In the genomic region with DNA sequence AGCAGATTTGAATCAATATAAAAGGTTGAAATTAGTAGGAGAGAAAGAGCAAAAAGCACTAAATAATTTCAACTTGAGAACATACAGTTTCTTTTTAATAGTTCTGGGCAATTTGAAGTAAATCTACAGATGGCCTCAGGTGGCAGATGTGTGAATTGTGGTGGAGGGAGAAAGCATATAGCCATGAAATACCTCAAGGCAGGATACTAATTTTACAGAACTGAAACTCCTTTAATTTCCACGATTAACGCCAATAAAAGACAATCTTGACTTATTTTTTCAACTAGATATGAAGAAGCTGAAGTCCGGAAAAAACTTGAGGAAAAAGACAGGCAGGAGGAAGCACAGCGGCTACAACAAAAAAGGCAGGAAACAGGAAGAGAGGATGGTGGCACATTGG, we compare ENCODE assay signal across 16 cellular contexts.
"Had no signal": no experiment of that assay in that cellular context is flagged by ENCODE, and none has a peak within 500 bp of the region (broad histone marks: within the 10 kb centered on the region; RNA-seq: fewer than 3 reads in every experiment).

No MANE protein-coding gene starts in this region.

- H3K36me3 ChIP-seq: ovary, uterus had no signal

- H3K4me3 ChIP-seq: heart right ventricle, ovary, thoracic aorta, uterus had no signal

- H3K4me1 Mint-ChIP-seq: neural crest cell; stimulated activated naive CD8-positive, alpha-beta T cell treated with anti-CD3 and anti-CD28 coated beads, Interleukin-15, amount 100 ng/mL, for 72 hours had no signal

- H3K27ac Mint-ChIP-seq: activated naive CD8-positive, alpha-beta T cell had no signal

- DNase-seq: activated CD4-positive, alpha-beta T cell treated with anti-CD3 and anti-CD28 coated beads for 48 hours; activated gamma-delta T cell; activated T-cell treated with anti-CD3 and anti-CD28 coated beads for 4 hours; aorta; foreskin keratinocyte; heart right ventricle; mammary epithelial cell; ovary; stimulated activated CD4-positive, alpha-beta T cell treated with anti-CD3 and anti-CD28 coated beads, Interleukin-2, amount 100 ng/mL, for 48 hours; stimulated activated naive CD8-positive, alpha-beta T cell treated with anti-CD3 and anti-CD28 coated beads, Interleukin-15, amount 100 ng/mL, for 72 hours; uterus had no signal

- H3K27me3 ChIP-seq: foreskin keratinocyte, heart right ventricle, ovary, uterus had no signal

- H3K4me1 ChIP-seq: foreskin keratinocyte, heart right ventricle, uterus had no signal

- H3K9me3 ChIP-seq: heart right ventricle, ovary, thoracic aorta, uterus had no signal

- H3K9me3 Mint-ChIP-seq: neural crest cell; stimulated activated naive CD8-positive, alpha-beta T cell treated with anti-CD3 and anti-CD28 coated beads, Interleukin-15, amount 100 ng/mL, for 72 hours had no signal

- H3K27me3 Mint-ChIP-seq: activated naive CD8-positive, alpha-beta T cell; stimulated activated naive CD8-positive, alpha-beta T cell treated with anti-CD3 and anti-CD28 coated beads, Interleukin-15, amount 100 ng/mL, for 72 hours had no signal

- H3K4me3 Mint-ChIP-seq: activated naive CD8-positive, alpha-beta T cell; neural crest cell; stimulated activated naive CD8-positive, alpha-beta T cell treated with anti-CD3 and anti-CD28 coated beads, Interleukin-15, amount 100 ng/mL, for 72 hours had no signal

- ATAC-seq: foreskin keratinocyte; heart right ventricle; left lobe of liver; stimulated activated naive CD8-positive, alpha-beta T cell treated with anti-CD3 and anti-CD28 coated beads, Interleukin-15, amount 100 ng/mL, for 72 hours had no signal

- H3K27ac ChIP-seq: foreskin keratinocyte, heart right ventricle, ovary, thoracic aorta, uterus, VCaP had no signal
